35 cellular contexts compared by ENCODE assay signal in the genomic region with DNA sequence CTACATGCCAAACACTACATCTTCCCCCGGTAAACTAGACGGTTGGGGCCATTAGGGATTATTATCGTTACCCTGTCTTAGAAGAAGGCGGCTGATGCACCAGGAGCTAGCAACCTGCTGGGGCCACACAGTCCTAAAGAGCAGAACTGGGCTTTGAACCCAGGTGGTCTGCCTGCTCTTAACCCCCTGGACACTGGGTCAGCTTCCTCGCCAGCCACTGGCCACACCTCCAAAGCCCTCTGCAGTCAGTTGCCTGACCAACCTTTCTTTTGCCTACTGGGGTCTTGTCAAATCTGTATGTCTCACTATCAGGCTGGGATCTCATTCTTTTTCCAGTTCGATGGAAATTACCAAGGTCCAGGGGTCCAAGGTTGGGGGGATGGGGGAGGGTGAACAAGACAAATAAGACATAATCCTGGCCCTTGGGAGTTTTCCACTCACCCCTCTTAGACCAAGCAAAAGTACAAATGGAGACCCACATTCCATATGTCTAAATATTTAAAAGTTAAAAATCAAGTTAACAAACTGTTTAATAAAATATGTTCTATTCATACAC.
"Had no signal": no experiment of that assay in that cellular context is flagged by ENCODE, and none has a peak within 500 bp of the region (broad histone marks: within the 10 kb centered on the region; RNA-seq: fewer than 3 reads in every experiment).

No MANE protein-coding gene starts in this region.

- H3K9me3 ChIP-seq: MG63 had no signal

- DNase-seq: Karpas-422, Kasumi-1, MG63, MM.1S, MV-4-11, NCI-H1048, NCI-H1092, NCI-H1092 treated with DMSO at 0.1 percent for 48 hours, NCI-H1105, NCI-H1105 treated with DMSO at 0.1 percent for 48 hours, NCI-H1417, NCI-H1417 treated with DMSO at 0.1 percent for 48 hours, NCI-H1436, NCI-H1436 treated with DMSO at 0.1 percent for 48 hours, NCI-H146, NCI-H1694, NCI-H1694 treated with DMSO at 0.1 percent for 48 hours, NCI-H187, NCI-H187 treated with DMSO at 0.1 percent for 48 hours, NCI-H1930, NCI-H2029, NCI-H2029 treated with DMSO at 0.1 percent for 48 hours, NCI-H2081, NCI-H2081 treated with DMSO at 0.1 percent for 48 hours, NCI-H2107, NCI-H2171, NCI-H2171 treated with DMSO at 0.1 percent for 48 hours, NCI-H2227 treated with DMSO at 0.1 percent for 48 hours, NCI-H226, NCI-H345, NCI-H446, NCI-H446 treated with DMSO at 0.1 percent for 48 hours, NCI-H510A, NCI-H510A treated with DMSO at 0.1 percent for 48 hours, NCI-H524 had no signal

- H3K27me3 ChIP-seq: MG63 had no signal

- H3K36me3 ChIP-seq: MG63 had no signal

- H3K4me3 ChIP-seq: MG63 had no signal
